ENCODE assay signal across 24 cellular contexts in the genomic region with DNA sequence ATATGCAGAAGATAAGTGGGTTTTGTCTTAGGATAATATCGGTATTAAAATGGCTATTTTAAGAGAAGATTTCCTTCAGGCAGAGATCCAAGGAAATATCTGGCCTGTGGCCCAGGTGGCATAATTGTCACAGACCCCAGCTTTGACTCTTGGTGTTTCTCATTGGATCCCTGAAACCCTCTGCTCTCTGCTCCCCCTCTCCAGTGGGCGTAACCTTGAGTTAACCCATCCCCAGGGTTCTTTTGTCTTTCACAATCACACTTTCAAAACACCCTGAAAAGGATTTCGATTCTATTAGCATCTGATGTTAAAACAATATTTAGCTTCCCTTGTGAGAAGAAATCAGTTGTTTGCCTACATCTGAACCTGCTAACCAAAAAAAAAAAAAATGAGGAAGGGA.
"Had no signal": no experiment of that assay in that cellular context is flagged by ENCODE, and none has a peak within 500 bp of the region (broad histone marks: within the 10 kb centered on the region; RNA-seq: fewer than 3 reads in every experiment).

No MANE protein-coding gene starts in this region.

- H3K9me3 Mint-ChIP-seq: activated CD4-positive, alpha-beta memory T cell treated with anti-CD3 and anti-CD28 coated beads for 36 hours; activated CD4-positive, alpha-beta T cell treated with anti-CD3 and anti-CD28 coated beads, Interleukin-2, amount 10 ng/mL, durations not matched to agents 7 days and 5 days; activated naive CD4-positive, alpha-beta T cell treated with anti-CD3 and anti-CD28 coated beads for 36 hours; activated T-cell treated with anti-CD3 and anti-CD28 coated beads, Interleukin-2, amount 50 U/mL, for 4 hours; activated T-helper 17 cell treated with anti-CD3 and anti-CD28 coated beads, Interleukin-2, amount 50 U/mL, for 72 hours; central memory CD8-positive, alpha-beta T cell; T-helper 1 cell treated with Interleukin-12 subunit alpha and Interleukin-12 subunit beta and Interleukin-4 antibody, amounts not matched to agents 30 μg/mL and 1 μg/mL, for 36 hours had no signal

- H3K4me3 ChIP-seq: MG63, SJSA1 had no signal

- H3K9me3 ChIP-seq: MG63, SJSA1 had no signal

- H3K27ac Mint-ChIP-seq: activated CD4-positive, alpha-beta memory T cell treated with anti-CD3 and anti-CD28 coated beads for 36 hours; activated CD4-positive, alpha-beta T cell treated with anti-CD3 and anti-CD28 coated beads, Interleukin-2, amount 10 ng/mL, durations not matched to agents 7 days and 5 days; activated naive CD4-positive, alpha-beta T cell treated with anti-CD3 and anti-CD28 coated beads for 36 hours; activated naive CD8-positive, alpha-beta T cell; activated T-helper 17 cell treated with anti-CD3 and anti-CD28 coated beads, Interleukin-2, amount 50 U/mL, for 72 hours; brain; T-helper 1 cell treated with Interleukin-12 subunit alpha and Interleukin-12 subunit beta and Interleukin-4 antibody, amounts not matched to agents 30 μg/mL and 1 μg/mL, for 36 hours had no signal

- H3K36me3 ChIP-seq: MG63, SJSA1 had no signal

- H3K4me1 Mint-ChIP-seq: activated T-helper 17 cell treated with anti-CD3 and anti-CD28 coated beads, Interleukin-2, amount 50 U/mL, for 72 hours; central memory CD8-positive, alpha-beta T cell had no signal

- H3K27ac ChIP-seq: SJSA1 had no signal

- DNase-seq: activated CD4-positive, alpha-beta memory T cell treated with anti-CD3 and anti-CD28 coated beads for 36 hours; activated CD4-positive, alpha-beta T cell treated with anti-CD3 and anti-CD28 coated beads, Interleukin-2, amount 10 ng/mL, durations not matched to agents 7 days and 5 days; activated CD4-positive, CD25-positive, alpha-beta regulatory T cell; activated CD8-positive, alpha-beta memory T cell treated with anti-CD3 and anti-CD28 coated beads for 24 hours; activated gamma-delta T cell; activated naive CD4-positive, alpha-beta T cell treated with anti-CD3 and anti-CD28 coated beads for 36 hours; activated T-cell treated with anti-CD3 and anti-CD28 coated beads, Interleukin-2, amount 50 U/mL, for 4 hours; amygdala; MG63; NCI-H1930; NCI-H2171; NCI-H226; NCI-H510A; NCI-H526 treated with DMSO at 0.1 percent for 48 hours; RPMI8226 had no signal

- H3K27me3 ChIP-seq: MG63 had no signal

- H3K36me3 Mint-ChIP-seq: activated CD4-positive, alpha-beta memory T cell treated with anti-CD3 and anti-CD28 coated beads for 36 hours; activated naive CD8-positive, alpha-beta T cell; brain had no signal

- ATAC-seq: activated T-cell treated with anti-CD3 and anti-CD28 coated beads, Interleukin-2, amount 50 U/mL, for 4 hours; activated T-helper 17 cell treated with anti-CD3 and anti-CD28 coated beads, Interleukin-2, amount 50 U/mL, for 72 hours; Panc1; Right ventricle myocardium inferior; SK-N-SH treated with all-trans-retinoic acid at 6 μM for 48 hours had no signal

- H3K4me3 Mint-ChIP-seq: activated CD4-positive, alpha-beta memory T cell treated with anti-CD3 and anti-CD28 coated beads for 36 hours; activated CD4-positive, alpha-beta T cell treated with anti-CD3 and anti-CD28 coated beads, Interleukin-2, amount 10 ng/mL, durations not matched to agents 7 days and 5 days; activated naive CD4-positive, alpha-beta T cell treated with anti-CD3 and anti-CD28 coated beads for 36 hours; activated naive CD8-positive, alpha-beta T cell; activated T-cell treated with anti-CD3 and anti-CD28 coated beads, Interleukin-2, amount 50 U/mL, for 4 hours; activated T-helper 17 cell treated with anti-CD3 and anti-CD28 coated beads, Interleukin-2, amount 50 U/mL, for 72 hours; brain; central memory CD8-positive, alpha-beta T cell; T-helper 1 cell treated with Interleukin-12 subunit alpha and Interleukin-12 subunit beta and Interleukin-4 antibody, amounts not matched to agents 30 μg/mL and 1 μg/mL, for 36 hours had no signal
